In genomic region chr11:93917673-93918072, GRCh38 we compare ENCODE assay signal across 10 cellular contexts.
"Had no signal": no experiment of that assay in that cellular context is flagged by ENCODE, and none has a peak within 500 bp of the region (broad histone marks: within the 10 kb centered on the region; RNA-seq: fewer than 3 reads in every experiment).

No MANE protein-coding gene starts in this region.

- H3K27ac ChIP-seq: GM23248 had no signal

- H3K4me2 ChIP-seq: GM23338 had no signal

- H3K4me1 ChIP-seq: HAP-1 had no signal

- H2AFZ ChIP-seq: GM23248, GM23338 had no signal

- H3K36me3 ChIP-seq: HAP-1 had no signal

- ATAC-seq: GM23338, HCT116 had no signal

- FAIRE-seq: H54 had no signal

- H3K9me3 ChIP-seq: HAP-1 had no signal

- H3K4me3 ChIP-seq: GM23248, GM23338, HAP-1 had no signal

- H3K9ac ChIP-seq: GM23248 had no signal

- DNase-seq: GM23248, GOT3, H7, H9, HCEC 1CT, HFFc6 had no signal
